In genomic region chr4:57148177-57148576, GRCh38 we compare ENCODE assay signal across 19 cellular contexts.
"Had no signal": no experiment of that assay in that cellular context is flagged by ENCODE, and none has a peak within 500 bp of the region (broad histone marks: within the 10 kb centered on the region; RNA-seq: fewer than 3 reads in every experiment).

No MANE protein-coding gene starts in this region.

- H3K4me1 ChIP-seq: left ventricle myocardium inferior, prostate gland, transverse colon had no signal

- H3K27ac ChIP-seq: coronary artery, left ventricle myocardium inferior, prostate gland, transverse colon, VCaP had no signal

- H3K36me3 Mint-ChIP-seq: activated CD8-positive, alpha-beta memory T cell treated with anti-CD3 and anti-CD28 coated beads, Interleukin-2, amount 10 ng/mL, durations not matched to agents 7 days and 5 days; activated naive CD4-positive, alpha-beta T cell treated with anti-CD3 and anti-CD28 coated beads, Interleukin-2, amount 10 ng/mL, durations not matched to agents 7 days and 5 days; memory B cell had no signal

- H3K9me3 Mint-ChIP-seq: activated naive CD4-positive, alpha-beta T cell treated with anti-CD3 and anti-CD28 coated beads, Interleukin-2, amount 10 ng/mL, durations not matched to agents 7 days and 5 days; memory B cell had no signal

- H3K4me3 Mint-ChIP-seq: activated CD8-positive, alpha-beta memory T cell treated with anti-CD3 and anti-CD28 coated beads, Interleukin-2, amount 10 ng/mL, durations not matched to agents 7 days and 5 days; activated naive CD4-positive, alpha-beta T cell treated with anti-CD3 and anti-CD28 coated beads, Interleukin-2, amount 10 ng/mL, durations not matched to agents 7 days and 5 days; memory B cell; nephron had no signal

- H3K4me1 Mint-ChIP-seq: activated CD8-positive, alpha-beta memory T cell treated with anti-CD3 and anti-CD28 coated beads, Interleukin-2, amount 10 ng/mL, durations not matched to agents 7 days and 5 days; activated naive CD4-positive, alpha-beta T cell treated with anti-CD3 and anti-CD28 coated beads, Interleukin-2, amount 10 ng/mL, durations not matched to agents 7 days and 5 days; memory B cell; nephron had no signal

- H3K27ac Mint-ChIP-seq: activated CD8-positive, alpha-beta memory T cell treated with anti-CD3 and anti-CD28 coated beads, Interleukin-2, amount 10 ng/mL, durations not matched to agents 7 days and 5 days; activated naive CD4-positive, alpha-beta T cell treated with anti-CD3 and anti-CD28 coated beads, Interleukin-2, amount 10 ng/mL, durations not matched to agents 7 days and 5 days; memory B cell; nephron had no signal

- H3K4me3 ChIP-seq: coronary artery, left ventricle myocardium inferior, prostate gland, transverse colon had no signal

- H3K9me3 ChIP-seq: left ventricle myocardium inferior, prostate gland, transverse colon had no signal

- H3K36me3 ChIP-seq: left ventricle myocardium inferior, prostate gland, transverse colon had no signal

- DNase-seq: activated CD4-positive, alpha-beta T cell treated with anti-CD3 and anti-CD28 coated beads, Interleukin-2, amount 50 U/mL, for 48 hours; activated CD8-positive, alpha-beta memory T cell treated with anti-CD3 and anti-CD28 coated beads, Interleukin-2, amount 10 ng/mL, durations not matched to agents 7 days and 5 days; activated naive CD4-positive, alpha-beta T cell treated with anti-CD3 and anti-CD28 coated beads, Interleukin-2, amount 10 ng/mL, durations not matched to agents 7 days and 5 days; activated T-cell treated with anti-CD3 and anti-CD28 coated beads, Interleukin-2, amount 50 U/mL, for 1 hour; central memory CD4-positive, alpha-beta T cell; islet precursor cell; left ventricle myocardium inferior; right cardiac atrium; small intestine; stimulated activated CD4-positive, alpha-beta T cell treated with anti-CD3 and anti-CD28 coated beads, Interleukin-4, amount 100 ng/mL, for 4 hours; stimulated activated CD8-positive, alpha-beta memory T cell treated with anti-CD3 and anti-CD28 coated beads, Interleukin-4, amount 100 ng/mL, for 48 hours; stimulated activated naive CD8-positive, alpha-beta T cell treated with anti-CD3 and anti-CD28 coated beads, Interleukin-15, Interleukin-2, amounts not matched to agents 100 U/mL and 50 U/mL, for 24 hours; T1000; transverse colon had no signal
